ENCODE assay signal across 8 cellular contexts in the genomic region with DNA sequence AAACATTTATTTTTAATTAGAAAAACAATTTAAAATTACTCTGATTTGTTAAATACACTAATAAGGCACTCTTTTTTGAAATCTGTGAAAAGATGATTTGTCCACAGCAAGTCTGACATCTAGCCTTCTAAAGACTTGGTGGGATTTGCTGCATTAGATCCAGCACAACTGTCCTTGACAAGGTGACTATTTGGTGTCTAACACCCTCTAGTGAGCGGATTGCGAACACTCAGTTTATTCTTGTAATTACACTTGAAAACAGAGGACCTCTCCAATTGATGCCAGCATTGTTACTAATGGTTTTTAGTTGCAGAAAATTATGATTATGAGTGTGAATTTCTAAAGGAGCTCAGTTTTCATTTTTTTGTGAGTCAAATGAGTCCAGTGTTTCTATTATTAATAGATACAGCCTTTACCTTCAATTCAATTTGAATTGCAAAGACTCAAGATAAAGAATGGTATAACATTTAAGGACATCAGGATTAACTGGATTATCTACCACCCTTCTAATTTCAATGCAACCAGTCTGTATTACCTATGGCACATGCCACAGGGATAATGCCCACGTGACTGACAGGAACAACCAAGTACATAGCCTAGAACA. TPM values are rescaled to one million over a fixed set of nuclear protein-coding genes. Genes with fewer than 3 reads are reported as not detected.
DNase-seq lines count a peak whose midpoint lies in the region; ATAC-seq, FAIRE-seq and TF ChIP-seq lines count a peak whose summit lies in the region.

No MANE protein-coding gene starts in this region.

- H3K4me1 Mint-ChIP-seq in natural killer cell, result no peaks in the 10 kb centered on the region
- no peaks in the 10 kb centered on the region for H3K4me1 Mint-ChIP-seq in natural killer cell treated with Interleukin-12 subunit alpha and Interleukin-12 subunit beta and Interleukin-15 and Interleukin-18, amount 100 ng/mL, for 72 hours (ENCODE audit: low read depth in 2 of 2)

- H3K27me3 ChIP-seq in HAP-1 (ENCODE audit: low read depth) (no peaks in the 10 kb centered on the region), Loucy (ENCODE audit: insufficient read depth, low read length, poor library complexity, severe bottlenecking) (no peaks in the 10 kb centered on the region), ovary (no peaks in the 10 kb centered on the region)

- no peak for DNase-seq in natural killer cell
- DNase-seq in natural killer cell treated with Interleukin-12 subunit alpha and Interleukin-12 subunit beta and Interleukin-15 and Interleukin-18, amount 100 ng/mL, for 72 hours (ENCODE audit: low spot score), result no peak
- DNase-seq in HAP-1 (ENCODE audit: low spot score in 2 of 2), result peak; percentile 69 to 90
- DNase-seq in RCC 7860 (ENCODE audit: low spot score), result peak; percentile 59
- peak; percentile 46 for DNase-seq in epidermal melanocyte (ENCODE audit: insufficient read length, low spot score)
- DNase-seq in midbrain (lab: John Stamatoyannopoulos, UW), result peak; percentile 64
- DNase-seq in ovary, result no peak

- H3K27me3 Mint-ChIP-seq in natural killer cell (ENCODE audit: low read depth in 2 of 2), result no peaks in the 10 kb centered on the region
- H3K27me3 Mint-ChIP-seq in natural killer cell treated with Interleukin-12 subunit alpha and Interleukin-12 subunit beta and Interleukin-15 and Interleukin-18, amount 100 ng/mL, for 72 hours, result no peaks in the 10 kb centered on the region

- no peak for ATAC-seq in natural killer cell
- no peak for ATAC-seq in natural killer cell treated with Interleukin-12 subunit alpha and Interleukin-12 subunit beta and Interleukin-15 and Interleukin-18, amount 100 ng/mL, for 72 hours

- H3K4me3 ChIP-seq in HAP-1 (no peak overlapping the region), Loucy (ENCODE audit: low read length, poor library complexity, severe bottlenecking) (no peak overlapping the region), ovary (no peak overlapping the region)

- no peaks in the 10 kb centered on the region for H3K79me2 ChIP-seq in Loucy (ENCODE audit: insufficient read depth, low read length)

- no peak overlapping the region for H3K27ac ChIP-seq in ovary

- H3F3A ChIP-seq in Loucy (ENCODE audit: low read depth), result no peaks in the 10 kb centered on the region

- no peaks in the 10 kb centered on the region for H3K9me3 ChIP-seq in HAP-1
- no peaks in the 10 kb centered on the region for H3K9me3 ChIP-seq in Loucy (ENCODE audit: insufficient read depth, low read depth, low read length)
- H3K9me3 ChIP-seq in ovary, result no peaks in the 10 kb centered on the region

- TF ChIP-seq CTCF in natural killer cell (IDR thresholded peaks at IDR 0.05), result peak; percentile 13
- TF ChIP-seq CTCF in Loucy (conservative IDR thresholded peaks at IDR 0.05; ENCODE audit: low read length), result peak; percentile 86
- TF ChIP-seq CTCF in ovary (IDR thresholded peaks at IDR 0.05), result no peak

- no peak overlapping the region for H3K4me2 ChIP-seq in Loucy (ENCODE audit: low read depth, low read length, poor library complexity, severe bottlenecking)

- WGBS in ovary, 3 donors, result 13 to 16% (median 15%) methylated on average over 3 of the region's 3 CpGs

- no peaks in the 10 kb centered on the region for H3K9me3 Mint-ChIP-seq in natural killer cell
- no peaks in the 10 kb centered on the region for H3K9me3 Mint-ChIP-seq in natural killer cell treated with Interleukin-12 subunit alpha and Interleukin-12 subunit beta and Interleukin-15 and Interleukin-18, amount 100 ng/mL, for 72 hours

- no peak for TF ChIP-seq POLR2A in ovary (IDR thresholded peaks at IDR 0.05)

- H3K36me3 ChIP-seq in HAP-1 (replicated peaks) (no peaks in the 10 kb centered on the region), Loucy (ENCODE audit: insufficient read depth, low read length) (no peaks in the 10 kb centered on the region), ovary (no peaks in the 10 kb centered on the region)

- no peaks in the 10 kb centered on the region for H3K36me3 Mint-ChIP-seq in natural killer cell
- H3K36me3 Mint-ChIP-seq in natural killer cell treated with Interleukin-12 subunit alpha and Interleukin-12 subunit beta and Interleukin-15 and Interleukin-18, amount 100 ng/mL, for 72 hours, result no peaks in the 10 kb centered on the region

- H3K9me2 ChIP-seq in Loucy (replicated peaks; ENCODE audit: low read depth, low read length), result no peaks in the 10 kb centered on the region

- H3K4me1 ChIP-seq in HAP-1, result peaks cover 10% of the 10 kb centered on the region
- H3K4me1 ChIP-seq in Loucy (ENCODE audit: insufficient read depth, low read length, poor library complexity, severe bottlenecking), result peaks cover 6% of the 10 kb centered on the region
- no peaks in the 10 kb centered on the region for H3K4me1 ChIP-seq in ovary (ENCODE audit: insufficient read depth)

- FAIRE-seq in RCC 7860 (lab: Jason Lieb, UNC), result peak; percentile 83

- no peak for TF ChIP-seq EP300 in ovary (IDR thresholded peaks at IDR 0.05)

- intact Hi-C loops in natural killer cell (cut with micrococcal nuclease), result loop anchor here (10.0 kb wide), 1 partner anchor 988 kb away; no protein-coding TSS in a partner anchor
- intact Hi-C loops in ovary (cut with DNase I), result loop anchor here in 1 of 4 donors (10.0 kb wide), 1 partner anchor 988 kb away; no protein-coding TSS in a partner anchor

- 0 out of 2 replicates have a peak overlapping the region, but pooled peaks have one; percentile 4 for H2AFZ ChIP-seq in Loucy (ENCODE audit: low read length)

- no peak overlapping the region for H3K4me3 Mint-ChIP-seq in natural killer cell
- no peak overlapping the region for H3K4me3 Mint-ChIP-seq in natural killer cell treated with Interleukin-12 subunit alpha and Interleukin-12 subunit beta and Interleukin-15 and Interleukin-18, amount 100 ng/mL, for 72 hours

- H4K20me1 ChIP-seq in Loucy (ENCODE audit: insufficient read depth, low read length, poor library complexity, severe bottlenecking), result no peaks in the 10 kb centered on the region

- H3K27ac Mint-ChIP-seq in natural killer cell, result no peak overlapping the region
- no peak overlapping the region for H3K27ac Mint-ChIP-seq in natural killer cell treated with Interleukin-12 subunit alpha and Interleukin-12 subunit beta and Interleukin-15 and Interleukin-18, amount 100 ng/mL, for 72 hours

- no peak overlapping the region for H3K9ac ChIP-seq in Loucy (ENCODE audit: low read depth, low read length, poor library complexity, severe bottlenecking)

- in situ Hi-C loops in HAP-1 (cut with MboI; ENCODE audit: low sequenced_read_pairs), result loop anchor here (10.0 kb wide), 2 partner anchors 368 to 558 kb away; no protein-coding TSS in a partner anchor

RNA-seq across cellular contexts. Expression of a gene that starts 29.7 kb away (rescaled TPM):
- total RNA-seq in natural killer cell (not detected), ovary (not detected)
- total RNA-seq in natural killer cell treated with Interleukin-12 subunit alpha and Interleukin-12 subunit beta and Interleukin-15 and Interleukin-18, amount 100 ng/mL, for 72 hours, result not detected
- not detected for polyA plus RNA-seq in ovary

Comparison
In these comparisons a context has a peak if more than half of its experiments do, and no peak if none do; other contexts are left out.
1. DNase-seq: peak in HAP-1 (2 of 2), RCC 7860 (single experiment), epidermal melanocyte (single experiment) and midbrain (single experiment); none in natural killer cell (single experiment), natural killer cell treated with Interleukin-12 subunit alpha and Interleukin-12 subunit beta and Interleukin-15 and Interleukin-18, amount 100 ng/mL, for 72 hours (single experiment) and ovary (0 of 5).
2. CTCF ChIP-seq: peak in natural killer cell (single experiment) and Loucy (single experiment); none in ovary (0 of 3).